ENCODE assay signal across 7 cellular contexts in genomic region chr19:35000338-35000646, GRCh38. TPM values are rescaled to one million over a fixed set of nuclear protein-coding genes. Genes with fewer than 3 reads are reported as not detected.
DNase-seq lines count a peak whose midpoint lies in the region; ATAC-seq and TF ChIP-seq lines count a peak whose summit lies in the region.

No MANE protein-coding gene starts in this region.

- DNase-seq in H9 (no peak), substantia nigra (lab: John Stamatoyannopoulos, UW) (peak in 1 of 49 donors; percentile 89), LoVo (ENCODE audit: low spot score) (no peak), head of caudate nucleus (no peak)
- no peak for DNase-seq in activated CD4-positive, alpha-beta memory T cell treated with anti-CD3 and anti-CD28 coated beads for 36 hours

- no peak overlapping the region for H3K4ac ChIP-seq in H9 (ENCODE audit: low read depth, low read length)

- H3K23me2 ChIP-seq in H9 (ENCODE audit: insufficient read length, low read depth, low read length, poor library complexity, severe bottlenecking): peaks cover 21% of the 10 kb centered on the region

- peak overlapping the region; percentile 98 to 100; a peak in 3 of 5 replicates for H3K4me3 Mint-ChIP-seq in H9
- peak overlapping the region; percentile 100 for H3K4me3 Mint-ChIP-seq in activated CD4-positive, alpha-beta memory T cell treated with anti-CD3 and anti-CD28 coated beads for 36 hours

- no peak overlapping the region for H2BK5ac ChIP-seq in H9 (ENCODE audit: insufficient read length, low read length)

- WGBS in H9 (ENCODE audit: extremely low coverage, insufficient read length, low lambda C conversion rate): no CpG with 5 or more reads among the region's 37 CpGs

- H3K56ac ChIP-seq in H9 (ENCODE audit: insufficient read length, low read depth, low read length): no peak overlapping the region

- peaks cover 30 to 33% (median 30%) of the 10 kb centered on the region in 3 experiments for H3K36me3 Mint-ChIP-seq in H9 (ENCODE audit: insufficient read depth in 1 of 3, low read depth in 3 of 3)
- peaks cover 47% of the 10 kb centered on the region for H3K36me3 Mint-ChIP-seq in activated CD4-positive, alpha-beta memory T cell treated with anti-CD3 and anti-CD28 coated beads for 36 hours

- H2BK120ac ChIP-seq in H9 (ENCODE audit: low read depth, low read length, poor library complexity, severe bottlenecking): no peak overlapping the region

- H3K4me1 ChIP-seq in H9 (ENCODE audit: insufficient read depth, low read length): peaks cover 3% of the 10 kb centered on the region; the same call in 1 of the 2 replicates
- peaks cover 25% of the 10 kb centered on the region for H3K4me1 ChIP-seq in iPS-20b (ENCODE audit: insufficient read depth, low read length)

- H3K9me3 Mint-ChIP-seq in H9: peaks cover 0 to 2% of the 10 kb centered on the region in 2 experiments; a peak in 3 of 5 replicates
- H3K9me3 Mint-ChIP-seq in activated CD4-positive, alpha-beta memory T cell treated with anti-CD3 and anti-CD28 coated beads for 36 hours: no peaks in the 10 kb centered on the region

- peaks cover 34% of the 10 kb centered on the region; the same call in 1 of the 2 replicates for H3K79me2 ChIP-seq in H9 (ENCODE audit: insufficient read depth, low read length)

- no peak overlapping the region for H3K18ac ChIP-seq in H9 (ENCODE audit: insufficient read length, low read depth, low read length)

- ATAC-seq in HG03139 (IDR thresholded peaks at IDR 0.05; ENCODE audit: unreplicated experiment): no peak

- H2BK15ac ChIP-seq in H9 (ENCODE audit: low read depth, low read length): no peak overlapping the region

- H4K5ac ChIP-seq in H9 (ENCODE audit: insufficient read length, low read depth, low read length): no peak overlapping the region

- POLR2A ChIA-PET in activated CD4-positive, alpha-beta memory T cell treated with anti-CD3 and anti-CD28 coated beads for 36 hours (lab: Charles Lee): interaction anchor here (1.0 to 5.4 kb wide), 6 partner anchors 10 to 33 kb away, joined by 3 to 65 read pairs (median 11); no protein-coding TSS in a partner anchor

- H3K4me3 ChIP-seq in iPS-20b (ENCODE audit: low read length): peak overlapping the region; percentile 100; the same call in 1 of the 2 replicates

- H3K4me1 Mint-ChIP-seq in H9: peaks cover 42 to 55% of the 10 kb centered on the region in 2 experiments
- peaks cover 68% of the 10 kb centered on the region for H3K4me1 Mint-ChIP-seq in activated CD4-positive, alpha-beta memory T cell treated with anti-CD3 and anti-CD28 coated beads for 36 hours (ENCODE audit: low read depth)

- intact Hi-C loops in activated CD4-positive, alpha-beta memory T cell treated with anti-CD3 and anti-CD28 coated beads for 36 hours (cut with micrococcal nuclease): loop anchor here (5.0 kb wide), 1 partner anchor 268 kb away; the partner anchor contains the start of gene ZNF181
- intact Hi-C loops in head of caudate nucleus (cut with DNase I): no loop called here

- H4K91ac ChIP-seq in H9 (ENCODE audit: insufficient read length, low read depth, low read length): no peak overlapping the region

- no peak for TF ChIP-seq CTCF in H9 (conservative IDR thresholded peaks at IDR 0.05)

- H3K27ac ChIP-seq in H9 (ENCODE audit: insufficient read length, low read depth, low read length) (no peak overlapping the region), iPS-20b (ENCODE audit: low read length) (no peak overlapping the region), substantia nigra (ENCODE audit: low read depth, low read length, poor library complexity, severe bottlenecking) (peak overlapping the region; percentile 91)

- H3K4me2 ChIP-seq in H9 (ENCODE audit: insufficient read depth, insufficient read length, low read length): no peak overlapping the region

- no peak overlapping the region for H2BK20ac ChIP-seq in H9 (ENCODE audit: low read depth, low read length, poor library complexity, severe bottlenecking)

- H2BK12ac ChIP-seq in H9 (ENCODE audit: insufficient read length, low read depth, low read length): no peak overlapping the region

- no peaks in the 10 kb centered on the region for H4K20me1 ChIP-seq in H9 (ENCODE audit: control insufficient read depth, insufficient read depth, insufficient read length)

- H3K27me3 ChIP-seq in H9 (ENCODE audit: insufficient read depth, low read length) (no peaks in the 10 kb centered on the region), iPS-20b (ENCODE audit: insufficient read depth, low read length) (no peaks in the 10 kb centered on the region)

- H3K23ac ChIP-seq in H9 (ENCODE audit: insufficient read length, low read depth, low read length): no peak overlapping the region

- H3K79me1 ChIP-seq in H9 (ENCODE audit: insufficient read depth, low read depth, low read length, poor library complexity, severe bottlenecking): peaks cover 3% of the 10 kb centered on the region

- no peak overlapping the region for H2AFZ ChIP-seq in H9 (ENCODE audit: low read length)

- no peaks in the 10 kb centered on the region; the same call in 1 of the 2 replicates for H3K27me3 Mint-ChIP-seq in H9 (ENCODE audit: low read depth)
- no peaks in the 10 kb centered on the region for H3K27me3 Mint-ChIP-seq in activated CD4-positive, alpha-beta memory T cell treated with anti-CD3 and anti-CD28 coated beads for 36 hours

- no peak overlapping the region for H3K9ac ChIP-seq in H9 (ENCODE audit: extremely low read depth, insufficient read length, low read length)
- peak overlapping the region; percentile 99; the same call in 1 of the 2 replicates for H3K9ac ChIP-seq in iPS-20b (ENCODE audit: low read depth, low read length)

- H4K8ac ChIP-seq in H9 (replicated peaks; ENCODE audit: insufficient read length, low read depth, low read length): no peak overlapping the region

- no peak overlapping the region for H3K27ac Mint-ChIP-seq in H9
- H3K27ac Mint-ChIP-seq in activated CD4-positive, alpha-beta memory T cell treated with anti-CD3 and anti-CD28 coated beads for 36 hours: no peak overlapping the region

- H3K9me3 ChIP-seq in H9 (ENCODE audit: control insufficient read depth, low read depth, low read length) (no peaks in the 10 kb centered on the region), iPS-20b (ENCODE audit: insufficient read depth, low read depth, low read length) (no peaks in the 10 kb centered on the region; the same call in 1 of the 2 replicates)

- peaks cover 29% of the 10 kb centered on the region for H3K36me3 ChIP-seq in iPS-20b (ENCODE audit: insufficient read depth, low read depth, low read length)

- no peak overlapping the region for H2AK5ac ChIP-seq in H9 (ENCODE audit: insufficient read length, low read length)

- no peak overlapping the region for H3T11ph ChIP-seq in H9 (ENCODE audit: low read length)

- CTCF ChIA-PET in activated CD4-positive, alpha-beta memory T cell treated with anti-CD3 and anti-CD28 coated beads for 36 hours (lab: Charles Lee): interaction anchor here (1.1 to 5.9 kb wide), 4 partner anchors 11 to 37 kb away, joined by 3 to 37 read pairs (median 14); no protein-coding TSS in a partner anchor

- H3K14ac ChIP-seq in H9 (ENCODE audit: insufficient read depth, low read length): no peak overlapping the region

RNA-seq across cellular contexts. Expression of gene GRAMD1A, which starts 0.2 kb away (rescaled TPM):
- 125 and 126 TPM in 2 replicates for total RNA-seq in H9 (2021)
- 100 to 1,000 TPM; 204 to 223 TPM for total RNA-seq in activated CD4-positive, alpha-beta memory T cell treated with anti-CD3 and anti-CD28 coated beads for 36 hours

RNA-seq across cellular contexts. Expression of gene SCN1B, which starts 30.0 kb away (rescaled TPM):
- total RNA-seq in H9 (2021): 3.8 TPM in 2 replicates
- 1 to 10 TPM; 1.1 to 1.6 TPM for total RNA-seq in activated CD4-positive, alpha-beta memory T cell treated with anti-CD3 and anti-CD28 coated beads for 36 hours

RNA-seq across cellular contexts. Expression of gene ZNF792, which starts 36.3 kb away (rescaled TPM):
- 7.6 and 8.3 TPM in 2 replicates for total RNA-seq in H9 (2021)
- total RNA-seq in activated CD4-positive, alpha-beta memory T cell treated with anti-CD3 and anti-CD28 coated beads for 36 hours: 1 to 10 TPM; 6.4 to 6.9 TPM

RNA-seq across cellular contexts. Expression of gene HPN, which starts 41.2 kb away (rescaled TPM):
- total RNA-seq in H9 (2021): 9.3 and 10.6 TPM in 2 replicates
- total RNA-seq in activated CD4-positive, alpha-beta memory T cell treated with anti-CD3 and anti-CD28 coated beads for 36 hours: under 1 TPM in 1 of 2 experiments, not detected in 1; 0.21 TPM
